ENCODE assay signal across 19 cellular contexts in the genomic region with DNA sequence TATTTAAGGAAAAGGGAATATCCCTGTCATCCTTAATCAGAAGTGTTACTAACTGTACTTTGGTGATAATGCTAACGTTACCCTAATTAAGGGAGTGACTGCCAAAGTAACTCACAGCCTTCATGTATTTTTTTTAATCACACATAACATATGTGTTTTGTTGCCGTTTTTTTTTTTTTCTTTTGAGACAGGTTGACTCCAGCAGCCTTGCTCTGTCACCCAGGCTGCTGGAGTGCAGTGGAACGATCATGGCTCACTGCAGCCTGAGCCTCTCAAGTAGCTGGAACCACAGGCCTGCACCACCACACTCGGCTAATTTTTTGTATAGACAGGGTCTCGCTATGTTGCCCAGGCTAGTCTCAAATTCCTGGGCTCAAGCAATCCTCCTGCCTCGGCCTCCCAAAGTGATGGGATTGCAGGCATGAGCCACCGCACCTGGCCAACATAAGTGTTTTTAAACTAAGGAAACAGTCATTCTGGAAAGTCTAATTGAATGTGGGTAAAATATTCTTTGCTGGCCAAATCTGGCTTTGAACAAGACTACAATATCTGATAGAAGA. TPM values are rescaled to one million over a fixed set of nuclear protein-coding genes. Genes with fewer than 3 reads are reported as not detected.
DNase-seq lines count a peak whose midpoint lies in the region; ATAC-seq, FAIRE-seq and TF ChIP-seq lines count a peak whose summit lies in the region.
"Had no signal": no experiment of that assay in that cellular context is flagged by ENCODE, and none has a peak within 500 bp of the region (broad histone marks: within the 10 kb centered on the region; RNA-seq: fewer than 3 reads in every experiment).

No MANE protein-coding gene starts in this region.

- no peak for TF ChIP-seq POLR2A in HepG2 (IDR thresholded peaks at IDR 0.05; ENCODE audit: insufficient read depth in 1 of 2, low read depth in 2 of 2, low read length in 2 of 2)
- no peak for TF ChIP-seq POLR2A in right lobe of liver (IDR thresholded peaks at IDR 0.05)
- TF ChIP-seq POLR2A in H1 (IDR thresholded peaks at IDR 0.05; ENCODE audit: control extremely low read depth in 1 of 2, low read depth in 2 of 2, low read length in 2 of 2) = no peak

- no peak overlapping the region for H2BK5ac ChIP-seq in H1 (ENCODE audit: low read depth, low read length)

- H4K8ac ChIP-seq in H1 (ENCODE audit: extremely low read depth, insufficient read depth, low read length) = no peak overlapping the region

- TF ChIP-seq EP300 in HepG2 (IDR thresholded peaks at IDR 0.05; ENCODE audit: low read depth in 2 of 2, low read length in 2 of 2) (no peak), HepG2 (CRISPR knock-in tag; IDR thresholded peaks at IDR 0.05; ENCODE audit: borderline replicate concordance) (no peak), H1 (IDR thresholded peaks at IDR 0.05; ENCODE audit: borderline replicate concordance in 1 of 2, low read depth in 2 of 2, low read length in 2 of 2) (no peak)

- TF ChIP-seq CTCF in HepG2 (CRISPR knock-in tag; IDR thresholded peaks at IDR 0.05) (no peak), right lobe of liver (IDR thresholded peaks at IDR 0.05) (no peak), H1 (IDR thresholded peaks at IDR 0.05; ENCODE audit: control extremely low read depth in 1 of 3, insufficient read depth in 1 of 3, low read depth in 1 of 3, low read length in 3 of 3) (no peak), glutamatergic neuron (IDR thresholded peaks at IDR 0.05; ENCODE audit: partially characterized antibody, unreplicated experiment) (no peak)

- no peaks in the 10 kb centered on the region for H3K36me3 ChIP-seq in HepG2 (replicated peaks in 1 of 2; ENCODE audit: control insufficient read depth in 1 of 2, insufficient read depth in 2 of 2, low read length in 2 of 2)
- H3K36me3 ChIP-seq in right lobe of liver = no peaks in the 10 kb centered on the region
- no peaks in the 10 kb centered on the region for H3K36me3 ChIP-seq in SK-N-MC (ENCODE audit: insufficient read depth, low read length)
- H3K36me3 ChIP-seq in H1 (ENCODE audit: control insufficient read depth in 2 of 4, insufficient read depth in 4 of 4, low read length in 3 of 4) = no peaks in the 10 kb centered on the region

- H2BK120ac ChIP-seq in H1 (replicated peaks; ENCODE audit: low read depth, low read length) = no peak overlapping the region

- H4K20me1 ChIP-seq in HepG2 (ENCODE audit: insufficient read depth, low read length) (no peaks in the 10 kb centered on the region), H1 (replicated peaks in 1 of 2; ENCODE audit: control insufficient read depth in 1 of 2, insufficient read depth in 2 of 2, low read length in 2 of 2) (no peaks in the 10 kb centered on the region)

- FAIRE-seq in HepG2 (lab: Jason Lieb, UNC) (no peak), H1 (lab: Jason Lieb, UNC) (no peak)
- FAIRE-seq: GM18507 had no signal

- H2BK15ac ChIP-seq in H1 (ENCODE audit: low read length) = no peak overlapping the region

- H3K79me2 ChIP-seq in HepG2 (ENCODE audit: insufficient read depth, low read length) (no peaks in the 10 kb centered on the region), H1 (ENCODE audit: control insufficient read depth in 1 of 2, insufficient read depth in 2 of 2, low read length in 2 of 2) (peaks cover 0 to 8% of the 10 kb centered on the region in 2 experiments; a peak in 2 of 4 replicates)

- H3K9me3 Mint-ChIP-seq in glutamatergic neuron (ENCODE audit: unreplicated experiment) = peaks cover 4% of the 10 kb centered on the region
- H3K9me3 Mint-ChIP-seq in activated T-helper 2 cell treated with anti-CD3 and anti-CD28 coated beads, Interferon-gamma antibody, Interleukin-2, Interleukin-4, amounts not matched to agents 10 μg/mL and 5 μg/mL and 100 μg/mL, durations not matched to agents 14 hours and 24 hours and 36 hours = no peaks in the 10 kb centered on the region
- H3K9me3 Mint-ChIP-seq: CD4-positive, alpha-beta memory T cell; GM23338 had no signal

- H3K4me1 ChIP-seq in HepG2 (ENCODE audit: insufficient read depth, low read length) (peaks cover 45% of the 10 kb centered on the region), right lobe of liver (peaks cover 0 to 24% (median 4%) of the 10 kb centered on the region in 4 donors), H1 (replicated peaks in 1 of 4; ENCODE audit: control insufficient read depth in 3 of 4, insufficient read depth in 4 of 4, low read length in 3 of 4) (peaks cover 0 to 5% (median under 1%) of the 10 kb centered on the region in 4 experiments; a peak in 2 of 7 replicates)

- in situ Hi-C loops in HepG2 (cut with HindIII; ENCODE audit: extremely low pct_ligation_motif_present, low pct_unique_long_range_greater_than_20kb) = no loop called here

- H2AFZ ChIP-seq in HepG2 (ENCODE audit: low read length) (no peak overlapping the region), H1 (ENCODE audit: low read length) (no peak overlapping the region)
- H2AFZ ChIP-seq: GM23338 had no signal

- no peak overlapping the region for H3K4me3 Mint-ChIP-seq in glutamatergic neuron (ENCODE audit: unreplicated experiment)
- H3K4me3 Mint-ChIP-seq in activated T-helper 2 cell treated with anti-CD3 and anti-CD28 coated beads, Interferon-gamma antibody, Interleukin-2, Interleukin-4, amounts not matched to agents 10 μg/mL and 5 μg/mL and 100 μg/mL, durations not matched to agents 14 hours and 24 hours and 36 hours (ENCODE audit: low read depth) = no peak overlapping the region
- H3K4me3 Mint-ChIP-seq: CD4-positive, alpha-beta memory T cell; GM23338 had no signal

- H3K14ac ChIP-seq in H1 (ENCODE audit: insufficient read length) = no peak overlapping the region

- H3K23me2 ChIP-seq in H1 (ENCODE audit: low read depth, low read length) = no peaks in the 10 kb centered on the region

- H4K5ac ChIP-seq in H1 (ENCODE audit: insufficient read length, low read depth, low read length) = no peak overlapping the region

- 80% methylated on average over 7 of the region's 7 CpGs for WGBS in HepG2 (ENCODE audit: low lambda C conversion rate)
- 71% methylated on average over 6 of the region's 7 CpGs for WGBS in right lobe of liver (ENCODE audit: insufficient coverage, low coverage, low lambda C conversion rate, missing lambda C conversion rate)
- 87% methylated on average over 7 of the region's 7 CpGs; no CpG with 5 or more reads in 1 of the 2 experiments for WGBS in H1 (ENCODE audit: extremely low coverage in 1 of 2, insufficient coverage in 1 of 2, insufficient read length in 1 of 2, insufficient replicate concordance in 2 of 2, low coverage in 1 of 2, low lambda C conversion rate in 2 of 2, missing lambda C conversion rate in 1 of 2), 2 experiments

- peaks cover 10% of the 10 kb centered on the region for H3K4me1 Mint-ChIP-seq in glutamatergic neuron (ENCODE audit: low read depth, unreplicated experiment)
- H3K4me1 Mint-ChIP-seq in activated T-helper 2 cell treated with anti-CD3 and anti-CD28 coated beads, Interferon-gamma antibody, Interleukin-2, Interleukin-4, amounts not matched to agents 10 μg/mL and 5 μg/mL and 100 μg/mL, durations not matched to agents 14 hours and 24 hours and 36 hours (ENCODE audit: low read depth) = peaks cover 5% of the 10 kb centered on the region

- H3K56ac ChIP-seq in H1 (replicated peaks; ENCODE audit: insufficient read length, low read depth, low read length) = no peak overlapping the region

- CTCF ChIA-PET in HepG2 (lab: Yijun Ruan, JAX; ENCODE audit: low intra/inter-chr PET ratio, low total read pairs) (no interaction called here), H1 (lab: Charles Lee; ENCODE audit: partially characterized antibody) (interaction anchor here (1.1 kb wide), 1 partner anchor 61 kb away, joined by 6 read pairs; no protein-coding TSS in a partner anchor)

- BruUV-seq in HepG2 (replicated peaks; lab: Mats Ljungman, UMichigan) = no TSS peak

- H3K27me3 Mint-ChIP-seq in glutamatergic neuron (ENCODE audit: unreplicated experiment) = no peaks in the 10 kb centered on the region
- no peaks in the 10 kb centered on the region for H3K27me3 Mint-ChIP-seq in activated T-helper 2 cell treated with anti-CD3 and anti-CD28 coated beads, Interferon-gamma antibody, Interleukin-2, Interleukin-4, amounts not matched to agents 10 μg/mL and 5 μg/mL and 100 μg/mL, durations not matched to agents 14 hours and 24 hours and 36 hours (ENCODE audit: low read depth)
- H3K27me3 Mint-ChIP-seq: CD4-positive, alpha-beta memory T cell had no signal

- TF ChIP-seq RAD21 in HepG2 (CRISPR knock-in tag; IDR thresholded peaks at IDR 0.05) = no peak
- TF ChIP-seq RAD21 in H1 (IDR thresholded peaks at IDR 0.05 in 1 of 2, conservative IDR thresholded peaks at IDR 0.05 in 1 of 2; ENCODE audit: low read depth in 2 of 2, low read length in 2 of 2) = no peak

- H4K91ac ChIP-seq in H1 (replicated peaks; ENCODE audit: insufficient read length, low read length) = no peak overlapping the region

- H3K36me3 Mint-ChIP-seq in glutamatergic neuron (ENCODE audit: unreplicated experiment) = no peaks in the 10 kb centered on the region
- H3K36me3 Mint-ChIP-seq in activated T-helper 2 cell treated with anti-CD3 and anti-CD28 coated beads, Interferon-gamma antibody, Interleukin-2, Interleukin-4, amounts not matched to agents 10 μg/mL and 5 μg/mL and 100 μg/mL, durations not matched to agents 14 hours and 24 hours and 36 hours (ENCODE audit: low read depth) = no peaks in the 10 kb centered on the region
- H3K36me3 Mint-ChIP-seq: CD4-positive, alpha-beta memory T cell had no signal

- H3K9ac ChIP-seq in HepG2 (ENCODE audit: insufficient read depth, low read depth, low read length) (no peak overlapping the region), SK-N-MC (ENCODE audit: insufficient read length) (peak overlapping the region; percentile 74), H1 (replicated peaks in 1 of 4; ENCODE audit: extremely low read depth in 1 of 4, low read depth in 3 of 4, low read length in 3 of 4) (no peak overlapping the region)

- H3K4me2 ChIP-seq in HepG2 (ENCODE audit: low read depth, low read length) (0 out of 2 replicates have a peak overlapping the region, but pooled peaks have one; percentile 10), H1 (ENCODE audit: insufficient read depth in 1 of 2, low read depth in 2 of 2, low read length in 2 of 2) (no peak overlapping the region)
- H3K4me2 ChIP-seq: GM23338 had no signal

- no peaks in the 10 kb centered on the region for H3K79me1 ChIP-seq in H1 (ENCODE audit: low read depth, low read length)

- POLR2A ChIA-PET in HepG2 (lab: Yijun Ruan, JAX) = no interaction called here
- POLR2A ChIA-PET in H1 (lab: Charles Lee; ENCODE audit: partially characterized antibody) = no interaction called here

- no peak for ATAC-seq in HepG2
- no peak for ATAC-seq in right lobe of liver
- ATAC-seq: GM23338 had no signal

- H2BK20ac ChIP-seq in H1 (ENCODE audit: low read length) = no peak overlapping the region

- H2BK12ac ChIP-seq in H1 (ENCODE audit: low read depth, low read length) = 0 out of 2 replicates have a peak overlapping the region, but pooled peaks have one; percentile 60

- H2AK5ac ChIP-seq in H1 (ENCODE audit: low read depth, low read length) = no peak overlapping the region; the same call in 1 of the 2 replicates

- H3K4me3 ChIP-seq in HepG2 (replicated peaks in 1 of 3; ENCODE audit: insufficient read depth in 1 of 3, low read depth in 2 of 3, low read length in 3 of 3) (no peak overlapping the region), right lobe of liver (no peak overlapping the region), SK-N-MC (peak overlapping the region; percentile 16; the same call in 1 of the 2 replicates), H1 (ENCODE audit: extremely low read depth in 1 of 4, insufficient read depth in 2 of 4, low read depth in 3 of 4, low read length in 4 of 4) (no peak overlapping the region)
- H3K4me3 ChIP-seq: GM23338 had no signal

- intact Hi-C loops in HepG2 (cut with micrococcal nuclease; ENCODE audit: unreplicated experiment) (loop anchor here (10.0 kb wide), 1 partner anchor 59 kb away; a partner anchor contains a TSS), right lobe of liver (cut with DNase I) (no loop called here)
- intact Hi-C loops in activated T-helper 2 cell treated with anti-CD3 and anti-CD28 coated beads, Interferon-gamma antibody, Interleukin-2, Interleukin-4, amounts not matched to agents 10 μg/mL and 5 μg/mL and 100 μg/mL, durations not matched to agents 14 hours and 24 hours and 36 hours (cut with micrococcal nuclease) = no loop called here

- no peaks in the 10 kb centered on the region for H3K27me3 ChIP-seq in HepG2 (ENCODE audit: control insufficient read depth in 1 of 2, insufficient read depth in 2 of 2, low read length in 2 of 2)
- no peaks in the 10 kb centered on the region for H3K27me3 ChIP-seq in right lobe of liver
- H3K27me3 ChIP-seq in H1 (replicated peaks in 1 of 4; ENCODE audit: control insufficient read depth in 3 of 4, extremely low read depth in 1 of 4, insufficient read depth in 3 of 4, low read length in 3 of 4) = no peaks in the 10 kb centered on the region

- DNase-seq in HepG2 (ENCODE audit: low spot score) (no peak), right lobe of liver (no peak), SK-N-MC (ENCODE audit: low read depth, low spot score) (no peak), H1 (ENCODE audit: low read depth in 1 of 2, low spot score in 2 of 2) (no peak), glutamatergic neuron (no peak), epidermal melanocyte (ENCODE audit: insufficient read length, low spot score) (no peak), superior temporal gyrus (ENCODE audit: extremely low spot score) (no peak)
- no peak for DNase-seq in activated T-helper 2 cell treated with anti-CD3 and anti-CD28 coated beads, Interferon-gamma antibody, Interleukin-2, Interleukin-4, amounts not matched to agents 10 μg/mL and 5 μg/mL and 100 μg/mL, durations not matched to agents 14 hours and 24 hours and 36 hours (ENCODE audit: low spot score)
- DNase-seq: C1 segment of cervical spinal cord; Calu3; CD4-positive, alpha-beta memory T cell; COR-L47; DMS53; DMS79 treated with DMSO at 0.1 percent for 48 hours; GF-D8; H7; HCEC 1CT had no signal

- no peak overlapping the region for H3K27ac ChIP-seq in HepG2 (ENCODE audit: extremely low read length, insufficient read depth, low read length)
- H3K27ac ChIP-seq in right lobe of liver = no peak overlapping the region
- H3K27ac ChIP-seq in SK-N-MC = peak overlapping the region; percentile 99
- H3K27ac ChIP-seq in H1 (ENCODE audit: low read depth, low read length) = no peak overlapping the region

- H3K18ac ChIP-seq in H1 (ENCODE audit: extremely low read depth, low read length) = no peak overlapping the region

- no peak overlapping the region for H3K23ac ChIP-seq in H1 (ENCODE audit: insufficient read length)

- H3K9me3 ChIP-seq in HepG2 (ENCODE audit: low read length) (no peaks in the 10 kb centered on the region), right lobe of liver (no peaks in the 10 kb centered on the region), SK-N-MC (ENCODE audit: low read depth, low read length) (no peaks in the 10 kb centered on the region), H1 (ENCODE audit: insufficient read depth in 2 of 2, low read depth in 1 of 2, low read length in 1 of 2) (no peaks in the 10 kb centered on the region)

- H3K4ac ChIP-seq in H1 (replicated peaks; ENCODE audit: insufficient read length, low read depth, low read length) = no peak overlapping the region

- H3K27ac Mint-ChIP-seq in glutamatergic neuron (ENCODE audit: unreplicated experiment) = peak overlapping the region; percentile 42
- no peak overlapping the region for H3K27ac Mint-ChIP-seq in activated T-helper 2 cell treated with anti-CD3 and anti-CD28 coated beads, Interferon-gamma antibody, Interleukin-2, Interleukin-4, amounts not matched to agents 10 μg/mL and 5 μg/mL and 100 μg/mL, durations not matched to agents 14 hours and 24 hours and 36 hours
- H3K27ac Mint-ChIP-seq: CD4-positive, alpha-beta memory T cell; GM23338 had no signal

RNA-seq across cellular contexts. Expression of a gene that starts 56.5 kb away (rescaled TPM):
- 11.4 and 13.7 TPM in 2 replicates for total RNA-seq in HepG2 (2016; rRNA removed; fragmentation: Illumina TruSeq; extraction: Trizol)
- 11.3 and 14.3 TPM in 2 replicates for total RNA-seq in HepG2 (2016; cell fraction: cytosol; rRNA removed; fragmentation: Illumina TruSeq; extraction: Trizol; ENCODE audit: low read depth)
- 10.5 and 12.2 TPM in 2 replicates for total RNA-seq in HepG2 (2016; cell fraction: insoluble cytoplasmic fraction; rRNA removed; fragmentation: Illumina TruSeq; extraction: Trizol)
- 9.8 and 10.9 TPM in 2 replicates for total RNA-seq in HepG2 (2016; cell fraction: membrane; rRNA removed; fragmentation: Illumina TruSeq; extraction: Trizol)
- total RNA-seq in HepG2 (2016; cell fraction: nucleus; rRNA removed; fragmentation: Illumina TruSeq; extraction: Trizol) = 25.6 and 28.3 TPM in 2 replicates
- polyA plus RNA-seq in HepG2 (2011; rRNA removed) = 8.0 and 9.0 TPM in 2 replicates
- polyA plus RNA-seq in HepG2 (2011; cell fraction: cytosol; rRNA removed) = 2.9 and 3.0 TPM in 2 replicates
- 38.9 and 47.2 TPM in 2 replicates for polyA plus RNA-seq in HepG2 (2011; cell fraction: nucleus; rRNA removed)
- polyA plus RNA-seq in HepG2 (2012) = 14.6 and 17.7 TPM in 2 replicates
- 0.88 and 1.8 TPM in 2 replicates for polyA plus RNA-seq in HepG2 (2016; cell fraction: cytosol; fragmentation: Illumina TruSeq; extraction: Trizol; ENCODE audit: low read depth)
- 10.1 and 11.0 TPM in 2 replicates for polyA plus RNA-seq in HepG2 (2016; cell fraction: insoluble cytoplasmic fraction; fragmentation: Illumina TruSeq; extraction: Trizol; ENCODE audit: low read depth)
- polyA plus RNA-seq in HepG2 (2016; cell fraction: membrane; fragmentation: Illumina TruSeq; extraction: Trizol; ENCODE audit: low read depth) = 3.2 and 4.0 TPM in 2 replicates
- 60.5 and 66.6 TPM in 2 replicates for polyA plus RNA-seq in HepG2 (2016; cell fraction: nucleus; fragmentation: Illumina TruSeq; extraction: Trizol; ENCODE audit: insufficient read depth, low read depth)
- 23.1 and 24.7 TPM in 2 replicates for polyA minus RNA-seq in HepG2 (2011; rRNA and poly(A)+ RNA removed; ENCODE audit: low replicate concordance)
- 11.1 and 16.9 TPM in 2 replicates for polyA minus RNA-seq in HepG2 (2011; cell fraction: cytosol; rRNA and poly(A)+ RNA removed)
- 62.1 and 75.8 TPM in 2 replicates for polyA minus RNA-seq in HepG2 (2011; cell fraction: nucleus; rRNA and poly(A)+ RNA removed)
- 10 to 100 TPM; 12.6 to 24.4 (median 19.3) TPM for total RNA-seq in right lobe of liver
- total RNA-seq in H1 (2021; fragmentation: NEBNext Ultra II Directional; extraction: Animal tissue kit (Norgen Biotek cat#: 25700)) = 28.7 and 33.7 TPM in 2 replicates
- polyA plus RNA-seq in H1 (2011; rRNA removed) = 6.5 and 10.3 TPM in 2 replicates
- 6.7 TPM for polyA plus RNA-seq in H1 (2011; cell fraction: cytosol; rRNA removed)
- polyA plus RNA-seq in H1 (2011; cell fraction: nucleus; rRNA removed) = 34.6 TPM
- polyA plus RNA-seq in H1 (2012, experiment 1 of 2) = 14.8 to 20.9 TPM (median 16.0 TPM) in 4 replicates
- polyA plus RNA-seq in H1 (2012, experiment 2 of 2) = 2.6 TPM
- 7.9 TPM for polyA plus RNA-seq in H1 (2013, experiment 1 of 2)
- polyA plus RNA-seq in H1 (2013, experiment 2 of 2) = 6.5 TPM
- polyA minus RNA-seq in H1 (2011; rRNA and poly(A)+ RNA removed) = 35.2 and 40.0 TPM in 2 replicates
- polyA minus RNA-seq in H1 (2011; cell fraction: cytosol; rRNA and poly(A)+ RNA removed) = 20.3 TPM
- 64.2 TPM for polyA minus RNA-seq in H1 (2011; cell fraction: nucleus; rRNA and poly(A)+ RNA removed)
- total RNA-seq in glutamatergic neuron (ENCODE audit: unreplicated experiment) = 261 TPM
- 34.7 and 36.6 TPM in 2 replicates for total RNA-seq in activated T-helper 2 cell treated with anti-CD3 and anti-CD28 coated beads, Interferon-gamma antibody, Interleukin-2, Interleukin-4, amounts not matched to agents 10 μg/mL and 5 μg/mL and 100 μg/mL, durations not matched to agents 14 hours and 24 hours and 36 hours
